ENCODE assay signal across 21 cellular contexts in the genomic region with DNA sequence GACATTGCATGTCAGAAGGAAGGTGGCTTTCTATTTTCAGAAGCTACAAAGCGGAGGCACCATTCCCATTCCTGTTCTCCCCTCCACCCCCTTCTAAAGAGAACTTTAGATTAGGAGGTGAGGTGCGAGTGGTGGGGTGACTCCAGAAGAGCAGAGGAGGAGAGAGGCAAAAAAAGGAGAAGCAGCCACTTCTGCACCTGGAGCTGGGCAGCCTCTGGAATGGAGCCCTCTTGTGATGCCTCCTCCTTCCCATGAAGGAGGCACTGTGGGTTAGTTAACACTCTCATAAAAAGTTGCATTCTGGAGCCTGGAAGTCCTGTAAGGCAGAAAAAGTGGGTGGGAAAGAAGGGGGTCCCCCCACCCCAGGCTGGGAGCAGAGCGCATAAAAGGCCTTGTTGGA. TPM values are rescaled to one million over a fixed set of nuclear protein-coding genes. Genes with fewer than 3 reads are reported as not detected.
"Had no signal": no experiment of that assay in that cellular context is flagged by ENCODE, and none has a peak within 500 bp of the region (broad histone marks: within the 10 kb centered on the region; RNA-seq: fewer than 3 reads in every experiment).

No MANE protein-coding gene starts in this region.

- H3K27ac Mint-ChIP-seq: activated CD8-positive, alpha-beta memory T cell treated with anti-CD3 and anti-CD28 coated beads, Interleukin-2, amount 10 ng/mL, durations not matched to agents 7 days and 5 days; activated naive CD4-positive, alpha-beta T cell treated with anti-CD3 and anti-CD28 coated beads for 36 hours; activated naive CD8-positive, alpha-beta T cell; activated T-cell treated with anti-CD3 and anti-CD28 coated beads, Interleukin-2, amount 50 U/mL, for 24 hours; activated T-helper 1 cell treated with anti-CD3 and anti-CD28 coated beads, Interleukin-12 subunit alpha, Interleukin-12 subunit beta, Interleukin-2, Interleukin-4 antibody, amounts not matched to agents 30 ng/mL and 10 ng/mL and 1 ng/mL, durations not matched to agents 14 hours and 24 hours and 36 hours had no signal

- H3K9me3 Mint-ChIP-seq: activated naive CD4-positive, alpha-beta T cell treated with anti-CD3 and anti-CD28 coated beads for 36 hours; activated T-cell treated with anti-CD3 and anti-CD28 coated beads, Interleukin-2, amount 50 U/mL, for 24 hours; activated T-helper 1 cell treated with anti-CD3 and anti-CD28 coated beads, Interleukin-12 subunit alpha, Interleukin-12 subunit beta, Interleukin-2, Interleukin-4 antibody, amounts not matched to agents 30 ng/mL and 10 ng/mL and 1 ng/mL, durations not matched to agents 14 hours and 24 hours and 36 hours had no signal

- H3K4me3 ChIP-seq: cardiac muscle cell, MG63 had no signal

- H3K27ac ChIP-seq: brain microvascular endothelial cell, cardiac muscle cell, VCaP had no signal

- ATAC-seq: activated CD8-positive, alpha-beta memory T cell treated with anti-CD3 and anti-CD28 coated beads, Interleukin-2, amount 10 ng/mL, durations not matched to agents 7 days and 5 days; PC-3 had no signal

- H3K36me3 ChIP-seq: brain microvascular endothelial cell, cardiac muscle cell, MG63 had no signal

- H3K36me3 Mint-ChIP-seq: activated naive CD8-positive, alpha-beta T cell had no signal

- DNase-seq: activated CD4-positive, alpha-beta T cell treated with anti-CD3 and anti-CD28 coated beads for 4 hours; activated CD4-positive, alpha-beta T cell treated with anti-CD3 and anti-CD28 coated beads, Interleukin-2, amount 50 U/mL, for 48 hours; activated CD8-positive, alpha-beta memory T cell treated with anti-CD3 and anti-CD28 coated beads, Interleukin-2, amount 10 ng/mL, durations not matched to agents 7 days and 5 days; activated gamma-delta T cell; activated naive CD4-positive, alpha-beta T cell treated with anti-CD3 and anti-CD28 coated beads for 36 hours; activated T-cell treated with anti-CD3 and anti-CD28 coated beads, Interleukin-2, amount 50 U/mL, for 24 hours; amygdala; brain microvascular endothelial cell; MG63; MV-4-11; NCI-H1930; NCI-H446; PC-3; SIG-M5; T-helper 2 cell had no signal

- FAIRE-seq: astrocyte, RCC 7860 had no signal

- H3K4me3 Mint-ChIP-seq: activated CD8-positive, alpha-beta memory T cell treated with anti-CD3 and anti-CD28 coated beads, Interleukin-2, amount 10 ng/mL, durations not matched to agents 7 days and 5 days; activated naive CD4-positive, alpha-beta T cell treated with anti-CD3 and anti-CD28 coated beads for 36 hours; activated naive CD8-positive, alpha-beta T cell; activated T-cell treated with anti-CD3 and anti-CD28 coated beads, Interleukin-2, amount 50 U/mL, for 24 hours; activated T-helper 1 cell treated with anti-CD3 and anti-CD28 coated beads, Interleukin-12 subunit alpha, Interleukin-12 subunit beta, Interleukin-2, Interleukin-4 antibody, amounts not matched to agents 30 ng/mL and 10 ng/mL and 1 ng/mL, durations not matched to agents 14 hours and 24 hours and 36 hours had no signal

- H3K9me3 ChIP-seq: MG63 had no signal

RNA-seq across cellular contexts. Expression of a gene that starts 4.8 kb away (rescaled TPM):
- total RNA-seq: activated CD8-positive, alpha-beta memory T cell treated with anti-CD3 and anti-CD28 coated beads, Interleukin-2, amount 10 ng/mL, durations not matched to agents 7 days and 5 days; activated naive CD4-positive, alpha-beta T cell treated with anti-CD3 and anti-CD28 coated beads for 36 hours; activated T-helper 1 cell treated with anti-CD3 and anti-CD28 coated beads, Interleukin-12 subunit alpha, Interleukin-12 subunit beta, Interleukin-2, Interleukin-4 antibody, amounts not matched to agents 30 ng/mL and 10 ng/mL and 1 ng/mL, durations not matched to agents 14 hours and 24 hours and 36 hours; astrocyte; cardiac muscle cell; PC-3 had no signal
- polyA plus RNA-seq: cardiac muscle cell had no signal
